10 cellular contexts compared by ENCODE assay signal in the genomic region with DNA sequence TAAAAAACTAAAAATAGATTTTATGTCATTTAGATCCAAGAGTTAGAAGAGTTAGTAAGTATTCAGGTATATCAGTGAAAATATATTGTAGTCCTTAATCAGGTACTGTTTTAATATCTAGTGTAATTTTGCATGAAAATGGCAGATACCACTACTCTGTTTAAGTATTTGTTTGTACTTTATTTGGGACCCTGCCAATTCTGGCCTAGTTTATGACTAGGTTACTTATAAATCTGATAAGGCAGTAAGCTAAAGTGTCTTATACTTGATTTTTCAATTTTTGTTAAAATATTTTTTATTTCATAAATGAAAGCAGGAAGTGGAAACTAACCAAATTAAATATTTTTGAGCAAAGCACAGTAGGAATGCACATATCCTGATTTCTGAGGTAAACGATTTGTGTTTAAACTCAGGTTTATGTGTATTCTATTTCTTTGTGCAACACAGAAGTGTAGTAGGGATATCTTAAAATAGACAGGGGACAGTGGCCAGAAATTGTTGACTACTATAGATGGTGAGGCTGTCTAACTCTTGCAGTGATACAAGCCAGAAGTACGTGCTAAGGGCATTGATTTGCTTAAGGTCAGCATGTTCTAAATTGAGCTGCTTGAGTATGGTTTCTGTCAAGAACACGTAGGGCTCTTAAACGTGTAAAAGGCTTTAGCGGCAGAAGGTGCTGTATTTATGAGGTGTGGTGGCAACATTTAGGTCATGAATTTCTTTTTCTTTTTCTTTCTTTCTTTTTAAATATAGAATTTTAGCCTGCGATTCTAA. TPM values are rescaled to one million over a fixed set of nuclear protein-coding genes. Genes with fewer than 3 reads are reported as not detected.
A peak's percentile ranks its signal among the peaks of the same experiment; 100 is the strongest.
DNase-seq lines count a peak whose midpoint lies in the region; ATAC-seq and TF ChIP-seq lines count a peak whose summit lies in the region.
"Had no signal": no experiment of that assay in that cellular context is flagged by ENCODE, and none has a peak within 500 bp of the region (broad histone marks: within the 10 kb centered on the region; RNA-seq: fewer than 3 reads in every experiment).

No MANE protein-coding gene starts in this region.

- H3K4me1 ChIP-seq in body of pancreas (peaks cover 23% of the 10 kb centered on the region), BE2C (no peaks in the 10 kb centered on the region)

- no peaks in the 10 kb centered on the region for H3K27me3 Mint-ChIP-seq in progenitor cell of endocrine pancreas

- H3K9me3 Mint-ChIP-seq in progenitor cell of endocrine pancreas (ENCODE audit: low read depth) = no peaks in the 10 kb centered on the region

- peaks cover 33% of the 10 kb centered on the region for H3K4me1 Mint-ChIP-seq in progenitor cell of endocrine pancreas (ENCODE audit: low read depth)

- H3K4me3 ChIP-seq in body of pancreas = no peak overlapping the region
- no peak overlapping the region for H3K4me3 ChIP-seq in BE2C (ENCODE audit: low read depth, low read length)

- DNase-seq in body of pancreas (peak in 1 of 4 donors; percentile 24), progenitor cell of endocrine pancreas (ENCODE audit: low spot score, unreplicated experiment) (no peak), NCI-H774 (lab: John Stamatoyannopoulos, UW) (no peak), BE2C (no peak), DMS114 treated with DMSO at 0.1 percent for 48 hours (lab: John Stamatoyannopoulos, UW; ENCODE audit: unreplicated experiment) (no peak), COLO668 (lab: John Stamatoyannopoulos, UW; ENCODE audit: unreplicated experiment) (no peak)

- no peaks in the 10 kb centered on the region for H3K36me3 ChIP-seq in body of pancreas (replicated peaks in 1 of 2; ENCODE audit: insufficient read depth in 1 of 2, low read depth in 2 of 2)
- no peaks in the 10 kb centered on the region for H3K36me3 ChIP-seq in BE2C

- TF ChIP-seq POLR2A in body of pancreas (IDR thresholded peaks at IDR 0.05) = no peak

- H3K36me3 Mint-ChIP-seq in progenitor cell of endocrine pancreas (ENCODE audit: insufficient read depth) = peaks cover 26% of the 10 kb centered on the region

- TF ChIP-seq CTCF in body of pancreas (IDR thresholded peaks at IDR 0.05) (no peak), progenitor cell of endocrine pancreas (IDR thresholded peaks at IDR 0.05; ENCODE audit: unreplicated experiment) (no peak), BE2C (IDR thresholded peaks at IDR 0.05; ENCODE audit: low read depth, low read length) (no peak)

- peak overlapping the region; percentile 5 for H3K27ac Mint-ChIP-seq in progenitor cell of endocrine pancreas

- peak overlapping the region in 3 of 4 donors; percentile 35 to 63 (median 43) for H3K27ac ChIP-seq in body of pancreas
- H3K27ac ChIP-seq: epithelial cell of prostate had no signal

- H3K4me3 Mint-ChIP-seq in progenitor cell of endocrine pancreas (ENCODE audit: low read depth) = no peak overlapping the region

- ATAC-seq in GM18868 (IDR thresholded peaks at IDR 0.05; ENCODE audit: unreplicated experiment) = peak; percentile 95
- peak; percentile 97 for ATAC-seq in HG02798 (IDR thresholded peaks at IDR 0.05; ENCODE audit: poor library complexity, unreplicated experiment)
- peak; percentile 55 for ATAC-seq in body of pancreas
- ATAC-seq: activated CD4-positive, CD25-positive, alpha-beta regulatory T cell treated with anti-CD3 and anti-CD28 coated beads, Interleukin-2, amount 50 U/mL, for 24 hours had no signal

- H3K9me3 ChIP-seq in body of pancreas = no peaks in the 10 kb centered on the region
- H3K9me3 ChIP-seq in BE2C = no peaks in the 10 kb centered on the region

- H3K27me3 ChIP-seq in body of pancreas (no peaks in the 10 kb centered on the region), BE2C (no peaks in the 10 kb centered on the region)

- intact Hi-C loops in body of pancreas (cut with DNase I) = no loop called here

- 15 to 17% methylated on average over 6 of the region's 6 CpGs for WGBS in body of pancreas, 2 donors

RNA-seq across cellular contexts. Expression of a gene that starts 34.0 kb away (rescaled TPM):
- total RNA-seq in body of pancreas (10 to 100 TPM; 51.7 to 57.1 TPM), progenitor cell of endocrine pancreas (65.4 and 66.2 TPM in 2 replicates)
- 2.0 TPM for polyA plus RNA-seq in BE2C (2012; ENCODE audit: insufficient read depth, insufficient read length, low read depth)
